ENCODE assay signal across 1 cellular context in the genomic region with DNA sequence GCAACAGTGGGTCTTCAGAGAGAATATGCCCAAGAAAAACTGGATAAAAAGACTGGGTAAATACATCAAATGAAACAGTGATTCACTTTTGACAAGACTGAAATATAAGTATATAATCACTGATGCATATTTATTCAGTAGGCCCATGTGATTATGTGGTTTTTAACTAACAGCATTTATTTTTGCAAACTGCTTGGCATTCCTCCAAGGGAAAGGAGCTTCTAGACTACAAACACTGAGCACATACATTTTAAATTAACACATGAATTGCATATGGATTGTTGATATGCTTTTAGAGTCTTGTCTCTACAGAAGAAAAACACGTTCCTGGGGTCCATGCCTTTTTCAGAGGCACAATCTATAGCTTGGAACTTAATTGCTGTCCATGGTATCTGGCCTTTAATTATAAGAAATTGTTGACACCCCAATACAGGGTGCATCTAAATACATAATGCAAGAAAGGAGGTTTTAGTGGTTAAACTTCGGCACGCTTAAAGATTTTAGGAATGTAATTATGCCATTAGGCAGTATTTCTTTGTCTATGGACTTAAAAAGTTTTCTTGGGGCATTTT.
TF ChIP-seq lines count a peak whose summit lies in the region.

No MANE protein-coding gene starts in this region.

TF ChIP-seq in GM23338, 12 proteins besides CTCF, POLR2A, EP300 and RAD21:
- TF ChIP-seq STAT1 (IDR thresholded peaks at IDR 0.05; ENCODE audit: unreplicated experiment), result no peak
- TF ChIP-seq, protein P1, sequence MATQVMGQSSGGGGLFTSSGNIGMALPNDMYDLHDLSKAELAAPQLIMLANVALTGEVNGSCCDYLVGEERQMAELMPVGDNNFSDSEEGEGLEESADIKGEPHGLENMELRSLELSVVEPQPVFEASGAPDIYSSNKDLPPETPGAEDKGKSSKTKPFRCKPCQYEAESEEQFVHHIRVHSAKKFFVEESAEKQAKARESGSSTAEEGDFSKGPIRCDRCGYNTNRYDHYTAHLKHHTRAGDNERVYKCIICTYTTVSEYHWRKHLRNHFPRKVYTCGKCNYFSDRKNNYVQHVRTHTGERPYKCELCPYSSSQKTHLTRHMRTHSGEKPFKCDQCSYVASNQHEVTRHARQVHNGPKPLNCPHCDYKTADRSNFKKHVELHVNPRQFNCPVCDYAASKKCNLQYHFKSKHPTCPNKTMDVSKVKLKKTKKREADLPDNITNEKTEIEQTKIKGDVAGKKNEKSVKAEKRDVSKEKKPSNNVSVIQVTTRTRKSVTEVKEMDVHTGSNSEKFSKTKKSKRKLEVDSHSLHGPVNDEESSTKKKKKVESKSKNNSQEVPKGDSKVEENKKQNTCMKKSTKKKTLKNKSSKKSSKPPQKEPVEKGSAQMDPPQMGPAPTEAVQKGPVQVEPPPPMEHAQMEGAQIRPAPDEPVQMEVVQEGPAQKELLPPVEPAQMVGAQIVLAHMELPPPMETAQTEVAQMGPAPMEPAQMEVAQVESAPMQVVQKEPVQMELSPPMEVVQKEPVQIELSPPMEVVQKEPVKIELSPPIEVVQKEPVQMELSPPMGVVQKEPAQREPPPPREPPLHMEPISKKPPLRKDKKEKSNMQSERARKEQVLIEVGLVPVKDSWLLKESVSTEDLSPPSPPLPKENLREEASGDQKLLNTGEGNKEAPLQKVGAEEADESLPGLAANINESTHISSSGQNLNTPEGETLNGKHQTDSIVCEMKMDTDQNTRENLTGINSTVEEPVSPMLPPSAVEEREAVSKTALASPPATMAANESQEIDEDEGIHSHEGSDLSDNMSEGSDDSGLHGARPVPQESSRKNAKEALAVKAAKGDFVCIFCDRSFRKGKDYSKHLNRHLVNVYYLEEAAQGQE (IDR thresholded peaks at IDR 0.05; ENCODE audit: unreplicated experiment), result peak; percentile 49
